1 cellular context compared by ENCODE assay signal in genomic region chrX:102958794-102959193, GRCh38.
TF ChIP-seq lines count a peak whose summit lies in the region.

No MANE protein-coding gene starts in this region.

TF ChIP-seq in WTC11, 78 proteins besides CTCF, POLR2A, EP300 and RAD21 (continued from another document):
- TF ChIP-seq MLX (CRISPR knock-in tag; IDR thresholded peaks at IDR 0.05) (no peak), ATF3 (CRISPR knock-in tag; conservative IDR thresholded peaks at IDR 0.05) (no peak), ARID4B (CRISPR knock-in tag; IDR thresholded peaks at IDR 0.05; ENCODE audit: borderline replicate concordance) (no peak), SMAD3 (CRISPR knock-in tag; IDR thresholded peaks at IDR 0.05; ENCODE audit: borderline replicate concordance) (no peak), NR1H2 (CRISPR knock-in tag; IDR thresholded peaks at IDR 0.05) (no peak)
TF ChIP-seq in WTC11: peak in this region for 2.
